In genomic region chr16:81617021-81617346, GRCh38 we compare ENCODE assay signal across 11 cellular contexts.
DNase-seq lines count a peak whose midpoint lies in the region; ATAC-seq, FAIRE-seq and TF ChIP-seq lines count a peak whose summit lies in the region.
"Had no signal": no experiment of that assay in that cellular context is flagged by ENCODE, and none has a peak within 500 bp of the region (broad histone marks: within the 10 kb centered on the region; RNA-seq: fewer than 3 reads in every experiment).

No MANE protein-coding gene starts in this region.

- peaks cover 15% of the 10 kb centered on the region for H3K4me1 Mint-ChIP-seq in HFFc6 (ENCODE audit: low read depth)
- H3K4me1 Mint-ChIP-seq in nephron = peaks cover 16% of the 10 kb centered on the region

- H3K9me3 Mint-ChIP-seq in HFFc6 = no peaks in the 10 kb centered on the region
- H3K9me3 Mint-ChIP-seq in nephron = no peaks in the 10 kb centered on the region

- CTCF ChIA-PET in GM12878 (lab: Yijun Ruan, JAX) = interaction anchor here (0.7 to 1.3 kb wide), 4 partner anchors 26 to 214 kb away, joined by 3 to 4 read pairs (median 3); no protein-coding TSS in a partner anchor

- in situ Hi-C loops in GM12878 (cut with MboI) = no loop called here

- FAIRE-seq in GM12878 (lab: Jason Lieb, UNC) = no peak
- FAIRE-seq: kidney had no signal

- WGBS in GM12878 (ENCODE audit: insufficient coverage, insufficient replicate concordance, low lambda C conversion rate, missing lambda C conversion rate) = 89% methylated on average over 8 of the region's 8 CpGs

- H3K27me3 ChIP-seq in BLaER1 = no peaks in the 10 kb centered on the region
- no peaks in the 10 kb centered on the region for H3K27me3 ChIP-seq in GM12878 (replicated peaks in 1 of 2; ENCODE audit: control insufficient read depth in 2 of 2, insufficient read depth in 2 of 2, low read length in 1 of 2)

- H3K36me3 Mint-ChIP-seq in HFFc6 (ENCODE audit: low read depth) (peaks cover 9% of the 10 kb centered on the region), nephron (ENCODE audit: low read depth) (peaks cover 18% of the 10 kb centered on the region)

- SMC1A ChIA-PET in GM12878 (lab: Charles Lee; ENCODE audit: uncharacterized antibody, unreplicated experiment) = interaction anchor here (1.2 to 1.4 kb wide), 3 partner anchors 68 to 104 kb away, joined by 3 to 4 read pairs (median 3); no protein-coding TSS in a partner anchor

- no peak for TF ChIP-seq RAD21 in GM12878 (IDR thresholded peaks at IDR 0.05; ENCODE audit: insufficient read depth, low read depth, low read length)

- no peak for TF ChIP-seq EP300 in GM12878 (IDR thresholded peaks at IDR 0.05; ENCODE audit: borderline replicate concordance in 1 of 2, control insufficient read depth in 1 of 2, low read depth in 2 of 2, low read length in 2 of 2)

- TF ChIP-seq CTCF in HFFc6 (IDR thresholded peaks at IDR 0.05) (no peak), GM12878 (IDR thresholded peaks at IDR 0.05 in 2 of 3, conservative IDR thresholded peaks at IDR 0.05 in 1 of 3; ENCODE audit: control insufficient read depth in 2 of 3, extremely low read depth in 1 of 3, insufficient read depth in 1 of 3, low read depth in 3 of 3, low read length in 3 of 3) (no peak), nephron (IDR thresholded peaks at IDR 0.05; ENCODE audit: unreplicated experiment in 3 of 3) (no peak)

- intact Hi-C loops in GM12878 (cut with micrococcal nuclease; ENCODE audit: unreplicated experiment) = no loop called here

- RAD21 ChIA-PET in GM12878 (lab: Charles Lee; ENCODE audit: unreplicated experiment) = interaction anchor here (0.5 to 1.7 kb wide), 5 partner anchors 32 to 138 kb away, joined by 3 to 7 read pairs (median 4); no protein-coding TSS in a partner anchor

- ATAC-seq in GM12878 (no peak), GM18519 (IDR thresholded peaks at IDR 0.05; ENCODE audit: low FRiP score, unreplicated experiment) (no peak)

- POLR2A ChIA-PET in GM12878 (lab: Charles Lee) = no interaction called here

- H3K79me2 ChIP-seq in GM12878 (ENCODE audit: control insufficient read depth, insufficient read depth, low read length) = no peaks in the 10 kb centered on the region

- H3K27me3 Mint-ChIP-seq in HFFc6 (ENCODE audit: insufficient read depth) (peaks cover 2% of the 10 kb centered on the region; the same call in 1 of the 2 replicates), nephron (ENCODE audit: low read depth) (no peaks in the 10 kb centered on the region)

- H3K4me3 ChIP-seq in BLaER1 (no peak overlapping the region), GM12878 (no peak overlapping the region)
- H3K4me3 ChIP-seq: coronary artery had no signal

- no peak overlapping the region for H2AFZ ChIP-seq in GM12878 (ENCODE audit: control insufficient read depth, low read depth, low read length)

- H3K27ac Mint-ChIP-seq in HFFc6 = peak overlapping the region; percentile 69
- peak overlapping the region in 2 of 3 experiments; percentile 54 to 55 for H3K27ac Mint-ChIP-seq in nephron

- peak overlapping the region; percentile 78 for H3K4me2 ChIP-seq in BLaER1
- peak overlapping the region; percentile 40; the same call in 1 of the 2 replicates for H3K4me2 ChIP-seq in GM12878 (ENCODE audit: control insufficient read depth, insufficient read depth)

- no peak overlapping the region for H3K9ac ChIP-seq in BLaER1
- no peak overlapping the region for H3K9ac ChIP-seq in GM12878 (ENCODE audit: control insufficient read depth, insufficient read depth, low read length)

- no peak overlapping the region for H3K4me3 Mint-ChIP-seq in HFFc6
- H3K4me3 Mint-ChIP-seq in nephron = no peak overlapping the region

- H4K20me1 ChIP-seq in BLaER1 = peaks cover 100% of the 10 kb centered on the region
- no peaks in the 10 kb centered on the region for H4K20me1 ChIP-seq in GM12878 (ENCODE audit: control insufficient read depth, insufficient read depth)

- H3K36me3 ChIP-seq in BLaER1 = peaks cover 77% of the 10 kb centered on the region
- peaks cover 8 to 32% of the 10 kb centered on the region in 2 experiments; a peak in 3 of 4 replicates for H3K36me3 ChIP-seq in GM12878 (ENCODE audit: control insufficient read depth in 2 of 2, insufficient read depth in 2 of 2, low read length in 1 of 2)

- DNase-seq in HFFc6 (no peak), GM12878 (ENCODE audit: low read depth, low spot score) (no peak), HT-29 (ENCODE audit: low spot score) (no peak), KG1 (lab: John Stamatoyannopoulos, UW) (no peak), SIG-M5 treated with dmso at 0.1 percent for 504 hours (lab: John Stamatoyannopoulos, UW; ENCODE audit: unreplicated experiment) (no peak)

- H3K27ac ChIP-seq in BLaER1 (0 out of 2 replicates have a peak overlapping the region, but pooled peaks have one; percentile 1), GM12878 (ENCODE audit: control insufficient read depth, insufficient read depth) (peak overlapping the region; percentile 65)
- H3K27ac ChIP-seq: VCaP had no signal

- no TSS peak for BruUV-seq in GM12878 (replicated peaks; lab: Mats Ljungman, UMichigan)

- no peaks in the 10 kb centered on the region for H3K9me3 ChIP-seq in BLaER1
- no peaks in the 10 kb centered on the region for H3K9me3 ChIP-seq in GM12878 (replicated peaks; ENCODE audit: control insufficient read depth, insufficient read depth, low read length)

- 0 out of 2 replicates have a peak, but pooled peaks have one; percentile 3 for TF ChIP-seq POLR2A in GM12878 (IDR thresholded peaks at IDR 0.05; ENCODE audit: low read depth, low read length)

- peaks cover 26% of the 10 kb centered on the region for H3K4me1 ChIP-seq in BLaER1
- peaks cover 20% of the 10 kb centered on the region for H3K4me1 ChIP-seq in GM12878 (ENCODE audit: control insufficient read depth, insufficient read depth, low read length)

TF ChIP-seq in GM12878, 131 proteins besides CTCF, POLR2A, EP300 and RAD21 (continues in another document):
- TF ChIP-seq SIN3A (IDR thresholded peaks at IDR 0.05; ENCODE audit: low read depth, low read length) (no peak), NR2F1 (conservative IDR thresholded peaks at IDR 0.05) (no peak), KDM1A (IDR thresholded peaks at IDR 0.05; ENCODE audit: borderline replicate concordance) (no peak), ZNF592 (IDR thresholded peaks at IDR 0.05) (no peak)
- TF ChIP-seq, protein P1, sequence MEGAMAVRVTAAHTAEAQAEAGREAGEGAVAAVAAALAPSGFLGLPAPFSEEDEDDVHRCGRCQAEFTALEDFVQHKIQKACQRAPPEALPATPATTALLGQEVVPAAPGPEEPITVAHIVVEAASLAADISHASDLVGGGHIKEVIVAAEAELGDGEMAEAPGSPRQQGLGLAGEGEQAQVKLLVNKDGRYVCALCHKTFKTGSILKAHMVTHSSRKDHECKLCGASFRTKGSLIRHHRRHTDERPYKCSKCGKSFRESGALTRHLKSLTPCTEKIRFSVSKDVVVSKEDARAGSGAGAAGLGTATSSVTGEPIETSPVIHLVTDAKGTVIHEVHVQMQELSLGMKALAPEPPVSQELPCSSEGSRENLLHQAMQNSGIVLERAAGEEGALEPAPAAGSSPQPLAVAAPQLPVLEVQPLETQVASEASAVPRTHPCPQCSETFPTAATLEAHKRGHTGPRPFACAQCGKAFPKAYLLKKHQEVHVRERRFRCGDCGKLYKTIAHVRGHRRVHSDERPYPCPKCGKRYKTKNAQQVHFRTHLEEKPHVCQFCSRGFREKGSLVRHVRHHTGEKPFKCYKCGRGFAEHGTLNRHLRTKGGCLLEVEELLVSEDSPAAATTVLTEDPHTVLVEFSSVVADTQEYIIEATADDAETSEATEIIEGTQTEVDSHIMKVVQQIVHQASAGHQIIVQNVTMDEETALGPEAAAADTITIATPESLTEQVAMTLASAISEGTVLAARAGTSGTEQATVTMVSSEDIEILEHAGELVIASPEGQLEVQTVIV (IDR thresholded peaks at IDR 0.05; ENCODE audit: borderline replicate concordance, partially characterized antibody) = no peak
